ENCODE assay signal across 20 cellular contexts in genomic region chr4:33650036-33650435, GRCh38.
DNase-seq lines count a peak whose midpoint lies in the region; ATAC-seq, FAIRE-seq and TF ChIP-seq lines count a peak whose summit lies in the region.
"Had no signal": no experiment of that assay in that cellular context is flagged by ENCODE, and none has a peak within 500 bp of the region (broad histone marks: within the 10 kb centered on the region; RNA-seq: fewer than 3 reads in every experiment).

No MANE protein-coding gene starts in this region.

- FAIRE-seq in urothelium cell line (lab: Jason Lieb, UNC) = peak; percentile 35
- FAIRE-seq: GM12891, H1 had no signal

- TF ChIP-seq POLR2A in ovary (IDR thresholded peaks at IDR 0.05) = no peak

- H3K9me3 ChIP-seq in mesenchymal stem cell (ENCODE audit: control insufficient read depth, low read length) (no peaks in the 10 kb centered on the region), neuron (ENCODE audit: low read length) (no peaks in the 10 kb centered on the region), ovary (no peaks in the 10 kb centered on the region)

- no peak overlapping the region for H3K4me2 ChIP-seq in mesenchymal stem cell (ENCODE audit: low read length, poor library complexity, severe bottlenecking)

- H3K18ac ChIP-seq in mesenchymal stem cell (ENCODE audit: low read depth in 1 of 2, low read length in 2 of 2) = no peak overlapping the region

- no peak overlapping the region for H3K23ac ChIP-seq in mesenchymal stem cell (ENCODE audit: low read length in 2 of 2)

- no peak overlapping the region for H3K4ac ChIP-seq in mesenchymal stem cell (ENCODE audit: low read depth in 1 of 2, low read length in 2 of 2)

- no peak overlapping the region for H2BK15ac ChIP-seq in mesenchymal stem cell (ENCODE audit: low read depth, poor library complexity, severe bottlenecking)

- H2AFZ ChIP-seq in mesenchymal stem cell (ENCODE audit: low read depth, low read length) (no peak overlapping the region), neuron (ENCODE audit: low read depth, low read length) (peak overlapping the region; percentile 23)
- H2AFZ ChIP-seq: GM23248 had no signal

- H3K27ac ChIP-seq in mesenchymal stem cell (ENCODE audit: low read length, poor library complexity, severe bottlenecking) = no peak overlapping the region
- no peak overlapping the region for H3K27ac ChIP-seq in ovary
- H3K27ac ChIP-seq: GM23248 had no signal

- H3K36me3 ChIP-seq in mesenchymal stem cell (ENCODE audit: control insufficient read depth in 1 of 2, insufficient read depth in 2 of 2, low read depth in 1 of 2, low read length in 2 of 2) = no peaks in the 10 kb centered on the region
- no peaks in the 10 kb centered on the region for H3K36me3 ChIP-seq in neuron (ENCODE audit: insufficient read depth, low read length)
- H3K36me3 ChIP-seq in ovary = no peaks in the 10 kb centered on the region

- TF ChIP-seq CTCF in ovary (IDR thresholded peaks at IDR 0.05) = no peak

- H2BK120ac ChIP-seq in mesenchymal stem cell (ENCODE audit: low read depth, low read length) = no peak overlapping the region

- no peak overlapping the region for H2BK5ac ChIP-seq in mesenchymal stem cell (ENCODE audit: low read depth, low read length, poor library complexity, severe bottlenecking)

- H2AK5ac ChIP-seq in mesenchymal stem cell (ENCODE audit: low read length, severe bottlenecking) = no peak overlapping the region

- no peaks in the 10 kb centered on the region for H3K27me3 Mint-ChIP-seq in T-helper 2 cell treated with Interferon-gamma antibody and Interleukin-4, amounts not matched to agents 5 μg/mL and 100 μg/mL, for 36 hours (ENCODE audit: low read depth)
- H3K27me3 Mint-ChIP-seq: CD4-positive, alpha-beta memory T cell had no signal

- no peak for TF ChIP-seq EP300 in ovary (IDR thresholded peaks at IDR 0.05)

- intact Hi-C loops in ovary (cut with DNase I) = no loop called here

- no peak overlapping the region for H3K4me3 ChIP-seq in mesenchymal stem cell (ENCODE audit: insufficient read depth in 1 of 2, low read depth in 1 of 2, low read length in 2 of 2)
- no peak overlapping the region for H3K4me3 ChIP-seq in neuron (ENCODE audit: low read length)
- no peak overlapping the region for H3K4me3 ChIP-seq in ovary
- H3K4me3 ChIP-seq: GM23248 had no signal

- no peak overlapping the region for H3K14ac ChIP-seq in mesenchymal stem cell (ENCODE audit: low read length in 2 of 2)

- H3K4me3 Mint-ChIP-seq in T-helper 2 cell treated with Interferon-gamma antibody and Interleukin-4, amounts not matched to agents 5 μg/mL and 100 μg/mL, for 36 hours = no peak overlapping the region
- H3K4me3 Mint-ChIP-seq: CD4-positive, alpha-beta memory T cell had no signal

- ATAC-seq in HG03342 (IDR thresholded peaks at IDR 0.05; ENCODE audit: unreplicated experiment) = no peak

- H3K36me3 Mint-ChIP-seq in T-helper 2 cell treated with Interferon-gamma antibody and Interleukin-4, amounts not matched to agents 5 μg/mL and 100 μg/mL, for 36 hours (ENCODE audit: low read depth) = no peaks in the 10 kb centered on the region
- H3K36me3 Mint-ChIP-seq: CD4-positive, alpha-beta memory T cell had no signal

- no peak overlapping the region for H4K91ac ChIP-seq in mesenchymal stem cell (ENCODE audit: low read length)

- peak overlapping the region; percentile 63 for H3K9ac ChIP-seq in mesenchymal stem cell (ENCODE audit: low read length)
- H3K9ac ChIP-seq: GM23248 had no signal

- no peak overlapping the region for H4K8ac ChIP-seq in mesenchymal stem cell (ENCODE audit: low read length)

- no peaks in the 10 kb centered on the region for H3K4me1 Mint-ChIP-seq in T-helper 2 cell treated with Interferon-gamma antibody and Interleukin-4, amounts not matched to agents 5 μg/mL and 100 μg/mL, for 36 hours (ENCODE audit: low read depth)
- H3K4me1 Mint-ChIP-seq: CD4-positive, alpha-beta memory T cell had no signal

- H3K27me3 ChIP-seq in mesenchymal stem cell (ENCODE audit: control insufficient read depth in 1 of 2, insufficient read depth in 1 of 2, low read length in 2 of 2) = no peaks in the 10 kb centered on the region
- no peaks in the 10 kb centered on the region for H3K27me3 ChIP-seq in neuron (ENCODE audit: insufficient read depth, low read length)
- H3K27me3 ChIP-seq in ovary = no peaks in the 10 kb centered on the region

- peaks cover 35% of the 10 kb centered on the region for H3K9me3 Mint-ChIP-seq in T-helper 2 cell treated with Interferon-gamma antibody and Interleukin-4, amounts not matched to agents 5 μg/mL and 100 μg/mL, for 36 hours

- 75% methylated on average over 2 of the region's 2 CpGs for WGBS in mesenchymal stem cell
- WGBS in ovary, 3 donors = 44 to 46% (median 44%) methylated on average over 2 of the region's 2 CpGs

- H3K27ac Mint-ChIP-seq in T-helper 2 cell treated with Interferon-gamma antibody and Interleukin-4, amounts not matched to agents 5 μg/mL and 100 μg/mL, for 36 hours = no peak overlapping the region
- H3K27ac Mint-ChIP-seq: CD4-positive, alpha-beta memory T cell had no signal

- no peak overlapping the region for H2BK12ac ChIP-seq in mesenchymal stem cell (ENCODE audit: low read length in 2 of 2)

- H3K79me1 ChIP-seq in mesenchymal stem cell (replicated peaks; ENCODE audit: low read length, poor library complexity, severe bottlenecking) = no peaks in the 10 kb centered on the region

- DNase-seq in amniotic epithelial cell (ENCODE audit: low read depth) (peak; percentile 48), mesenchymal stem cell (peak; percentile 23), urothelium cell line (ENCODE audit: low spot score) (no peak), dermis blood vessel endothelial cell (no peak), ovary (no peak)
- DNase-seq in T-helper 2 cell treated with Interferon-gamma antibody and Interleukin-4, amounts not matched to agents 5 μg/mL and 100 μg/mL, for 36 hours (ENCODE audit: low spot score) = no peak
- DNase-seq: C1 segment of cervical spinal cord; Calu3; CD4-positive, alpha-beta memory T cell; COR-L47; DMS53; DMS79 treated with DMSO at 0.1 percent for 48 hours; GF-D8; GM23248; H7; HCEC 1CT had no signal

- H3K4me1 ChIP-seq in mesenchymal stem cell (ENCODE audit: control insufficient read depth, insufficient read depth, low read depth, low read length) (no peaks in the 10 kb centered on the region), neuron (ENCODE audit: insufficient read depth, low read length) (no peaks in the 10 kb centered on the region), ovary (ENCODE audit: insufficient read depth) (no peaks in the 10 kb centered on the region)

Comparison
In these comparisons a context has a peak if more than half of its experiments do, and no peak if none do; other contexts are left out.
1. DNase-seq: peak in amniotic epithelial cell (single experiment) and mesenchymal stem cell (single experiment); none in urothelium cell line (single experiment), dermis blood vessel endothelial cell (single experiment), T-helper 2 cell treated with Interferon-gamma antibody and Interleukin-4, amounts not matched to agents 5 μg/mL and 100 μg/mL, for 36 hours (single experiment) and ovary (0 of 5).